ENCODE assay signal across 24 cellular contexts in the genomic region with DNA sequence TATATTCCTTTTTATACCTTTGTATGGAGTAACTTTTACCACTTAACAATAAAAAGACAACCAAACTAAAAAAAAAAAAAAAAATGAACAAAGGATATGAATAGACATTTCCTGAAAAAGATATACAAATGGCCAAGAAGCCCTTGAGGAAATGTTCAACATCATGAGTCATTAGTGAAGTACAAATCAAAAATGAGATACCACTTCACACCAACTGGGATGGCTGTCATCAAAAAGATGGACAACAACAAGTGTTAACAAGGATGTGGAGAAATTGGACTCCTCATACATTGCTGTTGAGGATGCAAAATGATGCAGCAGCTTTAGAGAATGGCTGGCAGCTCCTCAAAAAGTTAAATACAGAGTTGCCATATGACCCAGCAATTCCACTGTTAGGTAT. TPM values are rescaled to one million over a fixed set of nuclear protein-coding genes. Genes with fewer than 3 reads are reported as not detected.
DNase-seq lines count a peak whose midpoint lies in the region; ATAC-seq, FAIRE-seq and TF ChIP-seq lines count a peak whose summit lies in the region.
"Had no signal": no experiment of that assay in that cellular context is flagged by ENCODE, and none has a peak within 500 bp of the region (broad histone marks: within the 10 kb centered on the region; RNA-seq: fewer than 3 reads in every experiment).

No MANE protein-coding gene starts in this region.

- H3K27me3 ChIP-seq in GM23248 (replicated peaks; ENCODE audit: insufficient read depth) = no peaks in the 10 kb centered on the region
- H3K27me3 ChIP-seq: BLaER1, SJSA1 had no signal

- H3K4me3 ChIP-seq in GM23248 = no peak overlapping the region
- H3K4me3 ChIP-seq: BLaER1, SJSA1 had no signal

- H3K79me2 ChIP-seq in GM23248 (ENCODE audit: insufficient read depth) = no peaks in the 10 kb centered on the region

- in situ Hi-C loops in GM23248 (cut with MboI) = no loop called here

- no peaks in the 10 kb centered on the region for H3K4me1 ChIP-seq in GM23248 (ENCODE audit: insufficient read depth)
- H3K4me1 ChIP-seq: BLaER1, SJSA1 had no signal

- H3K4me1 Mint-ChIP-seq in progenitor cell of endocrine pancreas (ENCODE audit: low read depth) = peaks cover 1% of the 10 kb centered on the region

- no peak overlapping the region for H2AFZ ChIP-seq in GM23248

- H3K27ac Mint-ChIP-seq in progenitor cell of endocrine pancreas = no peak overlapping the region
- H3K27ac Mint-ChIP-seq: CD4-positive, CD25-positive, alpha-beta regulatory T cell had no signal

- no peak for ATAC-seq in GM18868 (IDR thresholded peaks at IDR 0.05; ENCODE audit: unreplicated experiment)
- ATAC-seq: PC-3 had no signal

- peaks cover 28% of the 10 kb centered on the region for H3F3A ChIP-seq in GM23248 (ENCODE audit: insufficient read depth)

- no peaks in the 10 kb centered on the region for H3K9me3 ChIP-seq in GM23248 (ENCODE audit: low read depth)
- H3K9me3 ChIP-seq: BLaER1, SJSA1 had no signal

- no peaks in the 10 kb centered on the region for H3K9me2 ChIP-seq in GM23248 (ENCODE audit: insufficient read depth)

- no peaks in the 10 kb centered on the region for H3K9me3 Mint-ChIP-seq in progenitor cell of endocrine pancreas (ENCODE audit: low read depth)

- H4K20me1 ChIP-seq in GM23248 (ENCODE audit: insufficient read depth) = 0 out of 2 replicates have a peak, but pooled peaks cover 3% of the 10 kb centered on the region
- H4K20me1 ChIP-seq: BLaER1 had no signal

- no peak overlapping the region for H3K4me3 Mint-ChIP-seq in progenitor cell of endocrine pancreas (ENCODE audit: low read depth)

- H3K27me3 Mint-ChIP-seq in progenitor cell of endocrine pancreas = no peaks in the 10 kb centered on the region

- no peak overlapping the region for H3K4me2 ChIP-seq in GM23248 (ENCODE audit: unreplicated experiment)
- H3K4me2 ChIP-seq: BLaER1 had no signal

- peak; percentile 8 for DNase-seq in A172 (ENCODE audit: low spot score)
- peak; percentile 14 for DNase-seq in GM23248
- DNase-seq in amniotic epithelial cell (ENCODE audit: low read depth) = peak; percentile 20
- DNase-seq in kidney tubule cell (ENCODE audit: low spot score) = peak; percentile 12
- no peak for DNase-seq in activated CD4-positive, alpha-beta T cell treated with anti-CD3 and anti-CD28 coated beads for 1 hour
- no peak for DNase-seq in HTR-8/SVneo (ENCODE audit: insufficient read length, low spot score)
- no peak for DNase-seq in progenitor cell of endocrine pancreas (ENCODE audit: low spot score, unreplicated experiment)
- DNase-seq: CD4-positive, CD25-positive, alpha-beta regulatory T cell; EL; H7; NCI-H1092; NCI-H1417 treated with DMSO at 0.1 percent for 48 hours; NCI-H1694 treated with DMSO at 0.1 percent for 48 hours; NCI-H2081 treated with DMSO at 0.1 percent for 48 hours; NCI-H446; NCI-H524 treated with DMSO at 0.1 percent for 48 hours; NCI-H82; NK-92 treated with Interleukin-12 subunit alpha and Interleukin-12 subunit beta, amount 100 ng/mL, for 24 hours; PC-3 had no signal

- no peaks in the 10 kb centered on the region for H3K36me3 Mint-ChIP-seq in progenitor cell of endocrine pancreas (ENCODE audit: insufficient read depth)
- H3K36me3 Mint-ChIP-seq: CD4-positive, CD25-positive, alpha-beta regulatory T cell had no signal

- TF ChIP-seq CTCF in progenitor cell of endocrine pancreas (IDR thresholded peaks at IDR 0.05; ENCODE audit: unreplicated experiment) = no peak

- no peak overlapping the region for H3K27ac ChIP-seq in GM23248
- H3K27ac ChIP-seq: BLaER1, SJSA1 had no signal

- no peaks in the 10 kb centered on the region for H3K36me3 ChIP-seq in GM23248 (ENCODE audit: low read depth)
- H3K36me3 ChIP-seq: BLaER1, SJSA1 had no signal

- FAIRE-seq in HTR-8/SVneo (lab: Jason Lieb, UNC) = no peak
- FAIRE-seq: A204.1 had no signal

- H3K9ac ChIP-seq in GM23248 = no peak overlapping the region
- H3K9ac ChIP-seq: BLaER1 had no signal

RNA-seq across cellular contexts. Expression of a gene that starts 22.6 kb away (rescaled TPM):
- total RNA-seq in A172 (2014; rRNA removed; shearing (Covaris generic)) = not detected in 2 replicates
- not detected in 2 replicates for total RNA-seq in GM23248 (2014; rRNA removed; shearing (Covaris generic))
- polyA plus RNA-seq in GM23248 (2016; fragmentation: Nextera tagmentation; extraction: Ambion mirVana) = not detected in 2 replicates
- not detected in 2 replicates for total RNA-seq in progenitor cell of endocrine pancreas
- total RNA-seq: CD4-positive, CD25-positive, alpha-beta regulatory T cell; H7; PC-3; SJSA1 had no signal
- polyA plus RNA-seq: AG04450; CD4-positive, CD25-positive, alpha-beta regulatory T cell had no signal

RNA-seq across cellular contexts. Expression of a gene that starts 38.5 kb away (rescaled TPM):
- total RNA-seq in A172 (2014; rRNA removed; shearing (Covaris generic)) = not detected in 2 replicates
- total RNA-seq in GM23248 (2014; rRNA removed; shearing (Covaris generic)) = not detected in 2 replicates
- polyA plus RNA-seq in GM23248 (2016; fragmentation: Nextera tagmentation; extraction: Ambion mirVana) = not detected in 2 replicates
- not detected in 2 replicates for total RNA-seq in progenitor cell of endocrine pancreas
- total RNA-seq: CD4-positive, CD25-positive, alpha-beta regulatory T cell; H7; PC-3; SJSA1 had no signal
- polyA plus RNA-seq: AG04450; CD4-positive, CD25-positive, alpha-beta regulatory T cell had no signal

RNA-seq across cellular contexts. Expression of a gene that starts 41.2 kb away (rescaled TPM):
- total RNA-seq in A172 (2014; rRNA removed; shearing (Covaris generic)) = not detected in 2 replicates
- not detected in 2 replicates for total RNA-seq in GM23248 (2014; rRNA removed; shearing (Covaris generic))
- polyA plus RNA-seq in GM23248 (2016; fragmentation: Nextera tagmentation; extraction: Ambion mirVana) = not detected in 2 replicates
- not detected in 2 replicates for total RNA-seq in progenitor cell of endocrine pancreas
- total RNA-seq: CD4-positive, CD25-positive, alpha-beta regulatory T cell; H7; PC-3; SJSA1 had no signal
- polyA plus RNA-seq: AG04450; CD4-positive, CD25-positive, alpha-beta regulatory T cell had no signal

Comparison
In these comparisons a context has a peak if more than half of its experiments do, and no peak if none do; other contexts are left out.
1. DNase-seq: peak in A172 (single experiment), GM23248 (single experiment), amniotic epithelial cell (single experiment) and kidney tubule cell (single experiment); none in activated CD4-positive, alpha-beta T cell treated with anti-CD3 and anti-CD28 coated beads for 1 hour (single experiment), HTR-8/SVneo (single experiment) and progenitor cell of endocrine pancreas (single experiment).